ENCODE assay signal across 12 cellular contexts in the genomic region with DNA sequence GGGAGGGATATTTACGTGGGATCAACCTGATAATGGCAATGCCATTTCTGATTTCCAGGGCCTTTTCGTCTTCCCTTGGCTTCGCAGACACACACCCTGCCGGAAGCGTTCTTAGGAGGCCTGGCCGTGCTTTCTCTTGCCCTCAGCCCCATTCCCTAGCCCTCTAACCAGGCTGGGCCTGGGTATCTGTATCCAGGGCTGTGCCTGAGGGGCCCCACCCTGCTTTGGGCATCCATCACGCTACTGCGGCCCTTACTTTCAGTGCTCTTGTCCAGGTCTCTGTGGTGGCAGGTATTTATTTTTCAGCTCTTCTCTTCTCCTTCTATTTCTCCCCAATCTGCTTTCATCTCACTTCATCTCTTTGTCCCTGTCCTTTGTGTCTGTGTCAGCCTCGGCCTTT.
A peak's percentile ranks its signal among the peaks of the same experiment; 100 is the strongest.
DNase-seq lines count a peak whose midpoint lies in the region; ATAC-seq and TF ChIP-seq lines count a peak whose summit lies in the region.
"Had no signal": no experiment of that assay in that cellular context is flagged by ENCODE, and none has a peak within 500 bp of the region (broad histone marks: within the 10 kb centered on the region; RNA-seq: fewer than 3 reads in every experiment).

No MANE protein-coding gene starts in this region.

- no peaks in the 10 kb centered on the region for H3K9me3 Mint-ChIP-seq in activated naive CD8-positive, alpha-beta T cell (ENCODE audit: low read depth)
- H3K9me3 Mint-ChIP-seq in activated naive CD8-positive, alpha-beta T cell treated with anti-CD3 and anti-CD28 coated beads, Interleukin-2, amount 50 U/mL, for 24 hours = no peaks in the 10 kb centered on the region
- no peaks in the 10 kb centered on the region for H3K9me3 Mint-ChIP-seq in neural crest cell

- H3K4me1 ChIP-seq in tibial nerve = peaks cover 29 to 96% (median 93%) of the 10 kb centered on the region in 4 donors

- TF ChIP-seq CTCF in dorsolateral prefrontal cortex (IDR thresholded peaks at IDR 0.05 in 54 of 56, conservative IDR thresholded peaks at IDR 0.05 in 2 of 56; ENCODE audit: low read depth in 1 of 56, partially characterized antibody in 56 of 56) = no peak
- no peak for TF ChIP-seq CTCF in neural crest cell (conservative IDR thresholded peaks at IDR 0.05)
- no peak for TF ChIP-seq CTCF in tibial nerve (IDR thresholded peaks at IDR 0.05)

- TF ChIP-seq EP300 in tibial nerve (IDR thresholded peaks at IDR 0.05) = no peak

- H3K4me3 ChIP-seq in dorsolateral prefrontal cortex (peak overlapping the region in 10 of 59 donors; percentile 2 to 53 (median 36)), tibial nerve (no peak overlapping the region)
- H3K4me3 ChIP-seq: SJCRH30 had no signal

- H3K27me3 ChIP-seq in dorsolateral prefrontal cortex (no peaks in the 10 kb centered on the region), tibial nerve (no peaks in the 10 kb centered on the region)
- H3K27me3 ChIP-seq: SJCRH30 had no signal

- WGBS in tibial nerve, 2 donors = 89 to 94% methylated on average over 9 of the region's 9 CpGs

- no peak for TF ChIP-seq POLR2A in tibial nerve (IDR thresholded peaks at IDR 0.05)

- H3K36me3 Mint-ChIP-seq in activated naive CD8-positive, alpha-beta T cell = no peaks in the 10 kb centered on the region
- H3K36me3 Mint-ChIP-seq in activated naive CD8-positive, alpha-beta T cell treated with anti-CD3 and anti-CD28 coated beads, Interleukin-2, amount 50 U/mL, for 24 hours (ENCODE audit: low read depth) = no peaks in the 10 kb centered on the region
- H3K36me3 Mint-ChIP-seq in neural crest cell (ENCODE audit: low read depth) = peaks cover 2% of the 10 kb centered on the region
- H3K36me3 Mint-ChIP-seq: activated naive CD4-positive, alpha-beta T cell treated with anti-CD3 and anti-CD28 coated beads, Interleukin-2, amount 50 U/mL, for 72 hours had no signal

- H3K27ac Mint-ChIP-seq in activated naive CD8-positive, alpha-beta T cell = peak overlapping the region; percentile 50
- no peak overlapping the region for H3K27ac Mint-ChIP-seq in activated naive CD8-positive, alpha-beta T cell treated with anti-CD3 and anti-CD28 coated beads, Interleukin-2, amount 50 U/mL, for 24 hours
- H3K27ac Mint-ChIP-seq in neural crest cell (ENCODE audit: unreplicated experiment) = peak overlapping the region; percentile 8

- no peaks in the 10 kb centered on the region for H3K27me3 Mint-ChIP-seq in activated naive CD8-positive, alpha-beta T cell
- H3K27me3 Mint-ChIP-seq in activated naive CD8-positive, alpha-beta T cell treated with anti-CD3 and anti-CD28 coated beads, Interleukin-2, amount 50 U/mL, for 24 hours = no peaks in the 10 kb centered on the region
- no peaks in the 10 kb centered on the region for H3K27me3 Mint-ChIP-seq in neural crest cell (ENCODE audit: low read depth)

- H3K27ac ChIP-seq in dorsolateral prefrontal cortex = peak overlapping the region; percentile 97 to 100 (median 100)
- H3K27ac ChIP-seq in tibial nerve = peak overlapping the region; percentile 95 to 99 (median 96)
- H3K27ac ChIP-seq: SJCRH30 had no signal

- no peaks in the 10 kb centered on the region for H3K9me3 ChIP-seq in tibial nerve
- H3K9me3 ChIP-seq: SJCRH30 had no signal

- H3K4me1 Mint-ChIP-seq in activated naive CD8-positive, alpha-beta T cell (ENCODE audit: low read depth) = peaks cover 93% of the 10 kb centered on the region
- H3K4me1 Mint-ChIP-seq in activated naive CD8-positive, alpha-beta T cell treated with anti-CD3 and anti-CD28 coated beads, Interleukin-2, amount 50 U/mL, for 24 hours = peaks cover 90% of the 10 kb centered on the region
- peaks cover 90% of the 10 kb centered on the region for H3K4me1 Mint-ChIP-seq in neural crest cell

- ATAC-seq in activated naive CD8-positive, alpha-beta T cell treated with anti-CD3 and anti-CD28 coated beads, Interleukin-2, amount 50 U/mL, for 24 hours = no peak
- ATAC-seq: activated naive CD4-positive, alpha-beta T cell treated with anti-CD3 and anti-CD28 coated beads, Interleukin-2, amount 50 U/mL, for 72 hours had no signal

- DNase-seq in activated naive CD8-positive, alpha-beta T cell treated with anti-CD3 and anti-CD28 coated beads, Interleukin-2, amount 50 U/mL, for 24 hours = no peak
- no peak for DNase-seq in dorsolateral prefrontal cortex
- no peak for DNase-seq in neural crest cell (ENCODE audit: low read depth, low spot score)
- no peak for DNase-seq in tibial nerve (ENCODE audit: low spot score in 2 of 2)
- no peak for DNase-seq in stimulated activated CD4-positive, alpha-beta T cell treated with anti-CD3 and anti-CD28 coated beads, Interleukin-15, amount 100 ng/mL, for 24 hours
- DNase-seq in nucleus accumbens (lab: John Stamatoyannopoulos, UW) = no peak
- DNase-seq in hippocampal formation (lab: John Stamatoyannopoulos, UW) = no peak
- DNase-seq: NCI-H1048, NCI-H526, SJCRH30 had no signal

- no peak overlapping the region for H3K4me3 Mint-ChIP-seq in activated naive CD8-positive, alpha-beta T cell
- no peak overlapping the region for H3K4me3 Mint-ChIP-seq in activated naive CD8-positive, alpha-beta T cell treated with anti-CD3 and anti-CD28 coated beads, Interleukin-2, amount 50 U/mL, for 24 hours
- H3K4me3 Mint-ChIP-seq in neural crest cell = no peak overlapping the region

- intact Hi-C loops in dorsolateral prefrontal cortex (cut with DNase I) = no loop called here

- H3K36me3 ChIP-seq in tibial nerve = no peaks in the 10 kb centered on the region
- H3K36me3 ChIP-seq: SJCRH30 had no signal
